ENCODE assay signal across 3 cellular contexts in genomic region chr13:18698332-18698731, GRCh38.
DNase-seq lines count a peak whose midpoint lies in the region; FAIRE-seq and TF ChIP-seq lines count a peak whose summit lies in the region.
"Not testable (repeated sequence)": the region's sequence is repeated elsewhere in the genome, so short reads cannot be mapped to it uniquely, and the experiment has no call there.

No MANE protein-coding gene starts in this region.

- H3K27ac ChIP-seq in kidney (ENCODE audit: low read depth in 2 of 2, low read length in 2 of 2); spleen: not testable (repeated sequence)

- H3K4me1 Mint-ChIP-seq in chondrocyte (ENCODE audit: low read depth) = not testable (repeated sequence)

- not testable (repeated sequence) for H3K4me3 ChIP-seq in kidney (ENCODE audit: low read length in 2 of 2); spleen

- not testable (repeated sequence) for H3K9ac ChIP-seq in kidney (ENCODE audit: low read length in 2 of 2)

- H3K9me3 Mint-ChIP-seq in chondrocyte (ENCODE audit: low read depth) = peaks cover 41% of the 10 kb centered on the region

- TF ChIP-seq CTCF in chondrocyte (IDR thresholded peaks at IDR 0.05); kidney (IDR thresholded peaks at IDR 0.05; ENCODE audit: borderline replicate concordance, extremely low read depth, insufficient read depth); spleen (IDR thresholded peaks at IDR 0.05 in 8 of 11, conservative IDR thresholded peaks at IDR 0.05 in 3 of 11): not testable (repeated sequence)

- intact Hi-C loops in kidney (cut with DNase I); spleen (cut with DNase I; ENCODE audit: low total_unique reads): not testable (repeated sequence)

- H3K36me3 Mint-ChIP-seq in chondrocyte (ENCODE audit: low read depth) = not testable (repeated sequence)

- H3K36me3 ChIP-seq in kidney (ENCODE audit: control insufficient read depth in 1 of 2, insufficient read depth in 2 of 2, low read length in 2 of 2); spleen: not testable (repeated sequence)

- H3K27ac Mint-ChIP-seq in chondrocyte (ENCODE audit: unreplicated experiment) = not testable (repeated sequence)

- not testable (repeated sequence) for H3K4me1 ChIP-seq in kidney (ENCODE audit: control insufficient read depth in 1 of 2, insufficient read depth in 1 of 2, low read depth in 1 of 2, low read length in 2 of 2); spleen

- not testable (repeated sequence) for H3K27me3 ChIP-seq in spleen (replicated peaks in 1 of 7)

- not testable (repeated sequence) for TF ChIP-seq POLR2A in spleen (IDR thresholded peaks at IDR 0.05)

- DNase-seq in chondrocyte (ENCODE audit: low spot score) (peak; percentile 67), kidney (peak; percentile 59), spleen (peak; percentile 67)

- not testable (repeated sequence) for H3K27me3 Mint-ChIP-seq in chondrocyte (ENCODE audit: low read depth)

- not testable (repeated sequence) for H3K9me3 ChIP-seq in kidney (ENCODE audit: control insufficient read depth in 1 of 2, low read length in 2 of 2); spleen

- FAIRE-seq in kidney (lab: Jason Lieb, UNC) = not testable (repeated sequence)

- WGBS in spleen, 5 donors = 30 to 57% (median 48%) methylated on average over 1 to 3 of the region's 3 CpGs

- not testable (repeated sequence) for H3K4me3 Mint-ChIP-seq in chondrocyte (ENCODE audit: unreplicated experiment)
